In genomic region chr10:28184810-28185209, GRCh38 we compare ENCODE assay signal across 18 cellular contexts.
A peak's percentile ranks its signal among the peaks of the same experiment; 100 is the strongest.
DNase-seq lines count a peak whose midpoint lies in the region; ATAC-seq, FAIRE-seq and TF ChIP-seq lines count a peak whose summit lies in the region.
"Had no signal": no experiment of that assay in that cellular context is flagged by ENCODE, and none has a peak within 500 bp of the region (broad histone marks: within the 10 kb centered on the region; RNA-seq: fewer than 3 reads in every experiment).

No MANE protein-coding gene starts in this region.

- DNase-seq in WTC11 (ENCODE audit: low spot score) (no peak), frontal cortex (ENCODE audit: low spot score in 2 of 2) (no peak), erythroblast (lab: John Stamatoyannopoulos, UW) (no peak), HT-29 (ENCODE audit: low spot score) (no peak)
- no peak for DNase-seq in stimulated activated naive B cell treated with anti-CD40 and anti-IgM and Interleukin-4, amounts not matched to agents 10 μg/mL and 1 μg/mL and 100 μg/mL, for 72 hours
- DNase-seq: 8988T; Calu3; CD8-positive, alpha-beta T cell; GDM1; HCEC 1CT; HFFc6 had no signal

- no peak for TF ChIP-seq POLR2A in erythroblast (IDR thresholded peaks at IDR 0.05; ENCODE audit: low read length)

- CTCF ChIA-PET in WTC11 (lab: Charles Lee): interaction anchor here (0.6 kb wide), 1 partner anchor 69 kb away, joined by 3 read pairs; no protein-coding TSS in a partner anchor

- no peak overlapping the region for H3K4me3 Mint-ChIP-seq in WTC11
- no peak overlapping the region for H3K4me3 Mint-ChIP-seq in stimulated activated naive B cell treated with anti-CD40 and anti-IgM and Interleukin-4, amounts not matched to agents 10 μg/mL and 1 μg/mL and 100 μg/mL, for 72 hours
- H3K4me3 Mint-ChIP-seq: B cell; CD8-positive, alpha-beta T cell; GM23338; HFFc6 had no signal

- H3K27ac Mint-ChIP-seq in WTC11: no peak overlapping the region
- no peak overlapping the region for H3K27ac Mint-ChIP-seq in stimulated activated naive B cell treated with anti-CD40 and anti-IgM and Interleukin-4, amounts not matched to agents 10 μg/mL and 1 μg/mL and 100 μg/mL, for 72 hours
- H3K27ac Mint-ChIP-seq: B cell; CD8-positive, alpha-beta T cell; GM23338; HFFc6 had no signal

- POLR2A ChIA-PET in WTC11 (lab: Charles Lee): no interaction called here

- ATAC-seq in WTC11 (no peak), HG03521 (IDR thresholded peaks at IDR 0.05; ENCODE audit: unreplicated experiment) (no peak)
- no peak for ATAC-seq in stimulated activated naive B cell treated with anti-CD40 and anti-IgM and Interleukin-4, amounts not matched to agents 10 μg/mL and 1 μg/mL and 100 μg/mL, for 72 hours (replicated peaks)
- ATAC-seq: CD8-positive, alpha-beta T cell; GM23338 had no signal

- H3K36me3 Mint-ChIP-seq in WTC11: no peaks in the 10 kb centered on the region
- H3K36me3 Mint-ChIP-seq in stimulated activated naive B cell treated with anti-CD40 and anti-IgM and Interleukin-4, amounts not matched to agents 10 μg/mL and 1 μg/mL and 100 μg/mL, for 72 hours: no peaks in the 10 kb centered on the region

- H3K27me3 Mint-ChIP-seq in WTC11 (ENCODE audit: low read depth): no peaks in the 10 kb centered on the region
- no peaks in the 10 kb centered on the region for H3K27me3 Mint-ChIP-seq in stimulated activated naive B cell treated with anti-CD40 and anti-IgM and Interleukin-4, amounts not matched to agents 10 μg/mL and 1 μg/mL and 100 μg/mL, for 72 hours
- H3K27me3 Mint-ChIP-seq: B cell had no signal

- H3K9me3 Mint-ChIP-seq in WTC11: no peaks in the 10 kb centered on the region
- H3K9me3 Mint-ChIP-seq in stimulated activated naive B cell treated with anti-CD40 and anti-IgM and Interleukin-4, amounts not matched to agents 10 μg/mL and 1 μg/mL and 100 μg/mL, for 72 hours: no peaks in the 10 kb centered on the region
- H3K9me3 Mint-ChIP-seq: CD8-positive, alpha-beta T cell; GM23338; HFFc6 had no signal

- TF ChIP-seq CTCF in WTC11 (IDR thresholded peaks at IDR 0.05): no peak

- peak; percentile 99 for FAIRE-seq in G401.6 (lab: Jason Lieb, UNC)
- FAIRE-seq in frontal cortex (lab: Jason Lieb, UNC): peak; percentile 99
- FAIRE-seq: GM12892, GM18507, H54 had no signal

- H3K4me1 Mint-ChIP-seq in WTC11: peaks cover 4% of the 10 kb centered on the region; the same call in 1 of the 2 replicates
- no peaks in the 10 kb centered on the region for H3K4me1 Mint-ChIP-seq in stimulated activated naive B cell treated with anti-CD40 and anti-IgM and Interleukin-4, amounts not matched to agents 10 μg/mL and 1 μg/mL and 100 μg/mL, for 72 hours
- H3K4me1 Mint-ChIP-seq: B cell, GM23338 had no signal

TF ChIP-seq in WTC11, 78 proteins besides CTCF, POLR2A, EP300 and RAD21:
- TF ChIP-seq NR2C2 (CRISPR knock-in tag; IDR thresholded peaks at IDR 0.05): no peak
- peak; percentile 95 for TF ChIP-seq HMGA2 (CRISPR knock-in tag; IDR thresholded peaks at IDR 0.05)
TF ChIP-seq in WTC11: peak in this region for 1.
